ENCODE assay signal across 19 cellular contexts in genomic region chr7:51545131-51545530, GRCh38.
DNase-seq lines count a peak whose midpoint lies in the region; ATAC-seq and TF ChIP-seq lines count a peak whose summit lies in the region.
"Had no signal": no experiment of that assay in that cellular context is flagged by ENCODE, and none has a peak within 500 bp of the region (broad histone marks: within the 10 kb centered on the region; RNA-seq: fewer than 3 reads in every experiment).

No MANE protein-coding gene starts in this region.

- no peaks in the 10 kb centered on the region for H3K36me3 Mint-ChIP-seq in activated T-cell treated with anti-CD3 and anti-CD28 coated beads, Interleukin-2, amount 50 U/mL, for 24 hours (ENCODE audit: low read depth)
- no peaks in the 10 kb centered on the region for H3K36me3 Mint-ChIP-seq in progenitor cell of endocrine pancreas (ENCODE audit: insufficient read depth)
- H3K36me3 Mint-ChIP-seq: CD4-positive, CD25-positive, alpha-beta regulatory T cell had no signal

- TF ChIP-seq EP300 in gastroesophageal sphincter (IDR thresholded peaks at IDR 0.05) = no peak

- peak; percentile 48 for DNase-seq in COLO668 (lab: John Stamatoyannopoulos, UW; ENCODE audit: unreplicated experiment)
- DNase-seq in LoVo (ENCODE audit: low spot score) = peak; percentile 18
- DNase-seq in NCI-H510A (lab: John Stamatoyannopoulos, UW) = peak; percentile 90
- peak; percentile 74 for DNase-seq in SW480 (ENCODE audit: low spot score)
- no peak for DNase-seq in activated T-cell treated with anti-CD3 and anti-CD28 coated beads, Interleukin-2, amount 50 U/mL, for 24 hours
- DNase-seq in progenitor cell of endocrine pancreas (ENCODE audit: low spot score, unreplicated experiment) = no peak
- DNase-seq: BE2C; Calu3; CD4-positive, CD25-positive, alpha-beta regulatory T cell; KBM-7; NCI-H1417; NCI-H1930; NCI-H2227 treated with DMSO at 0.1 percent for 48 hours; NCI-H774; OCI-M1; RPMI8226 had no signal

- H3K4me3 Mint-ChIP-seq in activated T-cell treated with anti-CD3 and anti-CD28 coated beads, Interleukin-2, amount 50 U/mL, for 24 hours = no peak overlapping the region
- no peak overlapping the region for H3K4me3 Mint-ChIP-seq in progenitor cell of endocrine pancreas (ENCODE audit: low read depth)
- H3K4me3 Mint-ChIP-seq: CD4-positive, CD25-positive, alpha-beta regulatory T cell had no signal

- H3K4me1 ChIP-seq in gastroesophageal sphincter = no peaks in the 10 kb centered on the region
- H3K4me1 ChIP-seq: BE2C, SJSA1 had no signal

- TF ChIP-seq CTCF in progenitor cell of endocrine pancreas (IDR thresholded peaks at IDR 0.05; ENCODE audit: unreplicated experiment) (no peak), gastroesophageal sphincter (IDR thresholded peaks at IDR 0.05) (no peak)

- no peak for TF ChIP-seq POLR2A in gastroesophageal sphincter (IDR thresholded peaks at IDR 0.05)

- no peaks in the 10 kb centered on the region for H3K36me3 ChIP-seq in gastroesophageal sphincter
- H3K36me3 ChIP-seq: BE2C, SJSA1 had no signal

- H3K27me3 Mint-ChIP-seq in activated T-cell treated with anti-CD3 and anti-CD28 coated beads, Interleukin-2, amount 50 U/mL, for 24 hours = no peaks in the 10 kb centered on the region
- no peaks in the 10 kb centered on the region for H3K27me3 Mint-ChIP-seq in progenitor cell of endocrine pancreas
- H3K27me3 Mint-ChIP-seq: CD4-positive, CD25-positive, alpha-beta regulatory T cell had no signal

- ATAC-seq in gastroesophageal sphincter (no peak), GM21381 (IDR thresholded peaks at IDR 0.05; ENCODE audit: unreplicated experiment) (no peak)

- H3K27ac ChIP-seq in gastroesophageal sphincter = no peak overlapping the region
- H3K27ac ChIP-seq: SJSA1 had no signal

- H3K27me3 ChIP-seq in gastroesophageal sphincter = no peaks in the 10 kb centered on the region
- H3K27me3 ChIP-seq: BE2C, SJSA1 had no signal

- peaks cover 0 to 8% (median 0%) of the 10 kb centered on the region in 3 donors for H3K9me3 ChIP-seq in gastroesophageal sphincter
- H3K9me3 ChIP-seq: BE2C had no signal

- no peak overlapping the region for H3K27ac Mint-ChIP-seq in activated T-cell treated with anti-CD3 and anti-CD28 coated beads, Interleukin-2, amount 50 U/mL, for 24 hours
- no peak overlapping the region for H3K27ac Mint-ChIP-seq in progenitor cell of endocrine pancreas
- H3K27ac Mint-ChIP-seq: CD4-positive, CD25-positive, alpha-beta regulatory T cell had no signal

- 47 to 61% methylated on average over 2 of the region's 2 CpGs for WGBS in gastroesophageal sphincter (ENCODE audit: low coverage in 1 of 2), 2 donors

- no peaks in the 10 kb centered on the region for H3K4me1 Mint-ChIP-seq in activated T-cell treated with anti-CD3 and anti-CD28 coated beads, Interleukin-2, amount 50 U/mL, for 24 hours (ENCODE audit: low read depth)
- H3K4me1 Mint-ChIP-seq in progenitor cell of endocrine pancreas (ENCODE audit: low read depth) = no peaks in the 10 kb centered on the region
- H3K4me1 Mint-ChIP-seq: CD4-positive, CD25-positive, alpha-beta regulatory T cell had no signal

- peaks cover 4% of the 10 kb centered on the region for H3K9me3 Mint-ChIP-seq in activated T-cell treated with anti-CD3 and anti-CD28 coated beads, Interleukin-2, amount 50 U/mL, for 24 hours
- H3K9me3 Mint-ChIP-seq in progenitor cell of endocrine pancreas (ENCODE audit: low read depth) = peaks cover 22% of the 10 kb centered on the region

- no peak overlapping the region for H3K4me3 ChIP-seq in gastroesophageal sphincter
- H3K4me3 ChIP-seq: SJSA1 had no signal

Comparison
In these comparisons a context has a peak if more than half of its experiments do, and no peak if none do; other contexts are left out.
1. DNase-seq: peak in COLO668 (single experiment), LoVo (single experiment), NCI-H510A (single experiment) and SW480 (single experiment); none in activated T-cell treated with anti-CD3 and anti-CD28 coated beads, Interleukin-2, amount 50 U/mL, for 24 hours (single experiment) and progenitor cell of endocrine pancreas (single experiment).